Comparison of ENCODE assay signal across 8 cellular contexts in genomic region chr12:116818948-116819832, GRCh38.
DNase-seq lines count a peak whose midpoint lies in the region; ATAC-seq lines count a peak whose summit lies in the region.

No MANE protein-coding gene starts in this region.

- CTCF ChIA-PET in CD4-positive, alpha-beta memory T cell (lab: Charles Lee; ENCODE audit: partially characterized antibody) = no interaction called here

- DNase-seq in CD4-positive, alpha-beta memory T cell = peak; percentile 92 to 93 (median 93)
- DNase-seq in HK-2 (ENCODE audit: unreplicated experiment) (peak; percentile 91), NCI-H82 treated with DMSO at 0.1 percent for 48 hours (lab: John Stamatoyannopoulos, UW; ENCODE audit: unreplicated experiment) (peak; percentile 75), medulla oblongata (ENCODE audit: extremely low spot score) (peak; percentile 90)
- DNase-seq in activated CD8-positive, alpha-beta memory T cell treated with anti-CD3 and anti-CD28 coated beads for 1 hour (ENCODE audit: extremely low read depth in 1 of 2, low read depth in 1 of 2) = peak; percentile 79 to 89
- peak; percentile 85 for DNase-seq in effector CD4-positive, alpha-beta T cell
- DNase-seq in stimulated activated CD4-positive, alpha-beta T cell treated with anti-CD3 and anti-CD28 coated beads, TNF-alpha, amount 100 ng/mL, for 48 hours (ENCODE audit: low read depth in 3 of 3) = peak; percentile 75 to 88 (median 80)

- peak overlapping the region; percentile 67 to 86 for H3K4me3 ChIP-seq in CD4-positive, alpha-beta memory T cell (ENCODE audit: low read length in 2 of 2)

- peak overlapping the region; percentile 92 to 96 (median 93) for H3K4me3 Mint-ChIP-seq in CD4-positive, alpha-beta memory T cell

- H3K4me1 Mint-ChIP-seq in CD4-positive, alpha-beta memory T cell = peaks cover 10 to 31% (median 22%) of the 10 kb centered on the region in 4 donors

- POLR2A ChIA-PET in CD4-positive, alpha-beta memory T cell (lab: Charles Lee; ENCODE audit: partially characterized antibody) = interaction anchor here (1.1 kb wide), 1 partner anchor 105 kb away, joined by 3 read pairs; no protein-coding TSS in a partner anchor

- H3K9me3 ChIP-seq in CD4-positive, alpha-beta memory T cell (ENCODE audit: control insufficient read depth in 1 of 2, low read length in 2 of 2) = no peaks in the 10 kb centered on the region

- H3K27ac Mint-ChIP-seq in CD4-positive, alpha-beta memory T cell = peak overlapping the region; percentile 96 to 100 (median 98)

- H3K4me1 ChIP-seq in CD4-positive, alpha-beta memory T cell (ENCODE audit: insufficient read depth, low read length) = peaks cover 17% of the 10 kb centered on the region

- intact Hi-C loops in CD4-positive, alpha-beta memory T cell (cut with micrococcal nuclease) = loop anchor here (1.0 to 10.0 kb wide), 4 partner anchors 81 to 544 kb away; partner anchors contain the start of genes FBXO21, MED13L, RNFT2 and SPRING1

- H3K9me3 Mint-ChIP-seq in CD4-positive, alpha-beta memory T cell = peaks cover 0 to 2% (median 0%) of the 10 kb centered on the region in 8 donors

- H3K27ac ChIP-seq in CD4-positive, alpha-beta memory T cell (ENCODE audit: low read depth, low read length) = peak overlapping the region; percentile 87

- H3K27me3 Mint-ChIP-seq in CD4-positive, alpha-beta memory T cell = peaks cover 0 to 2% of the 10 kb centered on the region in 2 donors

- H3K36me3 Mint-ChIP-seq in CD4-positive, alpha-beta memory T cell = peaks cover 0 to 4% of the 10 kb centered on the region in 2 donors

- ATAC-seq in GM19452 (IDR thresholded peaks at IDR 0.05; ENCODE audit: unreplicated experiment) = peak; percentile 88

- H3K36me3 ChIP-seq in CD4-positive, alpha-beta memory T cell (ENCODE audit: insufficient read depth, low read length) = no peaks in the 10 kb centered on the region

- no peaks in the 10 kb centered on the region for H3K27me3 ChIP-seq in CD4-positive, alpha-beta memory T cell (ENCODE audit: insufficient read depth, low read length)

Comparison
In these comparisons a context has a peak if more than half of its experiments do, and no peak if none do; other contexts are left out.
1. Peak in every context shown above with its lines: DNase-seq, ATAC-seq, H3K4me3 ChIP-seq and H3K27ac ChIP-seq.